ENCODE assay signal across 8 cellular contexts in genomic region chr6:156778615-156779205, GRCh38. TPM values are rescaled to one million over a fixed set of nuclear protein-coding genes. Genes with fewer than 3 reads are reported as not detected.
DNase-seq lines count a peak whose midpoint lies in the region; ATAC-seq and TF ChIP-seq lines count a peak whose summit lies in the region.

No MANE protein-coding gene starts in this region.

- H3K4me3 ChIP-seq in DOHH2 (ENCODE audit: low read length) (peak overlapping the region; percentile 82), body of pancreas (peak overlapping the region; percentile 65 to 92)

- H3K9me2 ChIP-seq in DOHH2 (replicated peaks; ENCODE audit: control insufficient read depth, low read length), result no peaks in the 10 kb centered on the region

- intact Hi-C loops in body of pancreas (cut with DNase I), result loop anchor here (5.0 to 10.0 kb wide), 2 partner anchors 91 to 214 kb away; no protein-coding TSS in a partner anchor

- H3K4me1 ChIP-seq in DOHH2 (ENCODE audit: control insufficient read depth, low read length), result peaks cover 51% of the 10 kb centered on the region
- peaks cover 35% of the 10 kb centered on the region for H3K4me1 ChIP-seq in body of pancreas

- H3K27ac ChIP-seq in DOHH2 (ENCODE audit: low read depth, low read length) (peak overlapping the region; percentile 88), body of pancreas (peak overlapping the region; percentile 95 to 99 (median 98))

- H3K9me3 ChIP-seq in DOHH2 (ENCODE audit: control insufficient read depth, insufficient read depth, low read length) (no peaks in the 10 kb centered on the region), body of pancreas (no peaks in the 10 kb centered on the region)

- DNase-seq in HT-29 (ENCODE audit: low spot score) (peak; percentile 26), T1000 (lab: John Stamatoyannopoulos, UW) (peak; percentile 15), body of pancreas (peak; percentile 62 to 70 (median 67)), iris pigment epithelial cell (ENCODE audit: low read depth) (peak; percentile 51), DMS153 treated with DMSO at 0.1 percent for 48 hours (lab: John Stamatoyannopoulos, UW; ENCODE audit: unreplicated experiment) (no peak)
- DNase-seq in stimulated activated CD4-positive, alpha-beta T cell treated with anti-CD3 and anti-CD28 coated beads, Interleukin-12 subunit alpha, Interleukin-12 subunit beta, amount 100 ng/mL, for 4 hours, result peak; percentile 50

- TF ChIP-seq POLR2A in body of pancreas (IDR thresholded peaks at IDR 0.05), result peak in 1 of 3 donors; percentile 15

- H3F3A ChIP-seq in DOHH2 (ENCODE audit: control insufficient read depth, insufficient read depth), result peaks cover 20% of the 10 kb centered on the region

- H3K36me3 ChIP-seq in DOHH2 (ENCODE audit: control insufficient read depth, low read length), result peaks cover 42% of the 10 kb centered on the region
- no peaks in the 10 kb centered on the region for H3K36me3 ChIP-seq in body of pancreas (replicated peaks in 1 of 2; ENCODE audit: insufficient read depth in 1 of 2, low read depth in 2 of 2)

- peaks cover 77% of the 10 kb centered on the region for H3K79me2 ChIP-seq in DOHH2 (ENCODE audit: control insufficient read depth, low read length)

- TF ChIP-seq CTCF in DOHH2 (IDR thresholded peaks at IDR 0.05; ENCODE audit: low read depth, low read length, poor library complexity, severe bottlenecking) (no peak), body of pancreas (IDR thresholded peaks at IDR 0.05) (no peak)

- 0% methylated on average over 6 to 50 of the region's 71 CpGs for WGBS in body of pancreas, 2 donors

- peaks cover 13% of the 10 kb centered on the region for H4K20me1 ChIP-seq in DOHH2 (ENCODE audit: control insufficient read depth, insufficient read depth, low read depth, low read length)

- H3K4me2 ChIP-seq in DOHH2 (ENCODE audit: low read length), result peak overlapping the region; percentile 77

- H3K27me3 ChIP-seq in DOHH2 (ENCODE audit: control insufficient read depth, low read length), result no peaks in the 10 kb centered on the region
- H3K27me3 ChIP-seq in body of pancreas, result no peaks in the 10 kb centered on the region

- ATAC-seq in body of pancreas (peak; percentile 51), GM21515 (IDR thresholded peaks at IDR 0.05; ENCODE audit: unreplicated experiment) (no peak)

RNA-seq across cellular contexts. Expression of gene ARID1B, which starts 1.5 kb away (rescaled TPM):
- 24.7 and 34.6 TPM in 2 replicates for total RNA-seq in HT-29 (2014; rRNA removed; shearing (Covaris generic))
- 10 to 100 TPM; 71.5 to 85.1 TPM for total RNA-seq in body of pancreas
